ENCODE assay signal across 12 cellular contexts in genomic region chr17:72270530-72270929, GRCh38.
DNase-seq lines count a peak whose midpoint lies in the region; ATAC-seq and TF ChIP-seq lines count a peak whose summit lies in the region.
"Had no signal": no experiment of that assay in that cellular context is flagged by ENCODE, and none has a peak within 500 bp of the region (broad histone marks: within the 10 kb centered on the region; RNA-seq: fewer than 3 reads in every experiment).

No MANE protein-coding gene starts in this region.

- in situ Hi-C loops in KBM-7 (cut with MboI; ENCODE audit: low pct_unique_long_range_greater_than_20kb, low sequenced_read_pairs) = no loop called here

- H3K36me3 ChIP-seq in OCI-LY7 (ENCODE audit: insufficient read depth, low read length) = no peaks in the 10 kb centered on the region
- H3K36me3 ChIP-seq: gastroesophageal sphincter had no signal

- no peak overlapping the region for H3K27ac ChIP-seq in OCI-LY7 (ENCODE audit: low read depth, low read length, poor library complexity, severe bottlenecking)
- H3K27ac ChIP-seq: body of pancreas, gastroesophageal sphincter had no signal

- peak; percentile 96 for ATAC-seq in sciatic nerve
- ATAC-seq: body of pancreas, gastroesophageal sphincter, K562 had no signal

- intact Hi-C loops in sciatic nerve (cut with DNase I) = no loop called here
- intact Hi-C loops in OCI-LY7 (cut with micrococcal nuclease; ENCODE audit: unreplicated experiment) = no loop called here

- DNase-seq in GOT3 (lab: John Stamatoyannopoulos, UW) = peak; percentile 12
- DNase-seq in NCI-H2196 treated with DMSO at 0.1 percent for 48 hours (lab: John Stamatoyannopoulos, UW; ENCODE audit: unreplicated experiment) = peak; percentile 52
- DNase-seq in cardiac fibroblast (ENCODE audit: low read depth in 2 of 2) = peak; percentile 6 to 72
- DNase-seq in sciatic nerve (ENCODE audit: low spot score) = peak; percentile 90
- DNase-seq in H4 (ENCODE audit: low spot score) = no peak
- no peak for DNase-seq in stimulated activated CD4-positive, alpha-beta T cell treated with anti-CD3 and anti-CD28 coated beads, Interleukin-2, amount 100 ng/mL, for 48 hours
- no peak for DNase-seq in OCI-LY7 (ENCODE audit: low spot score)
- DNase-seq in KBM-7 = no peak
- DNase-seq: activated CD8-positive, alpha-beta memory T cell treated with anti-CD3 and anti-CD28 coated beads for 24 hours had no signal

- H3K4me2 ChIP-seq in OCI-LY7 (ENCODE audit: low read length) = no peak overlapping the region

- POLR2A ChIA-PET in OCI-LY7 (lab: Charles Lee) = interaction anchor here (1.1 kb wide), 1 partner anchor 27 kb away, joined by 3 read pairs; no protein-coding TSS in a partner anchor

- no TSS peak for BruUV-seq in OCI-LY7 (replicated peaks; lab: Mats Ljungman, UMichigan)

- H3K9me3 ChIP-seq in OCI-LY7 (ENCODE audit: low read length) = no peaks in the 10 kb centered on the region
- H3K9me3 ChIP-seq: body of pancreas had no signal

- no peaks in the 10 kb centered on the region for H3K9me2 ChIP-seq in OCI-LY7 (ENCODE audit: insufficient read depth, low read length)

- H3K4me3 ChIP-seq in cardiac fibroblast (replicated peaks in 1 of 2; ENCODE audit: low read depth in 2 of 2, low read length in 2 of 2) (no peak overlapping the region), OCI-LY7 (ENCODE audit: low read depth, low read length, poor library complexity, severe bottlenecking) (no peak overlapping the region)
- H3K4me3 ChIP-seq: body of pancreas, gastroesophageal sphincter, K562 had no signal

- no peaks in the 10 kb centered on the region for H3K4me1 ChIP-seq in OCI-LY7 (ENCODE audit: insufficient read depth, low read length, poor library complexity, severe bottlenecking)
- H3K4me1 ChIP-seq: body of pancreas, gastroesophageal sphincter had no signal

- TF ChIP-seq CTCF in cardiac fibroblast (IDR thresholded peaks at IDR 0.05; ENCODE audit: low read depth, low read length) (no peak), OCI-LY7 (conservative IDR thresholded peaks at IDR 0.05; ENCODE audit: low read length) (no peak)

- CTCF ChIA-PET in OCI-LY7 (lab: Charles Lee; ENCODE audit: unreplicated experiment) = no interaction called here

- no peaks in the 10 kb centered on the region for H4K20me1 ChIP-seq in OCI-LY7 (ENCODE audit: insufficient read depth, low read length)

- H3K79me2 ChIP-seq in OCI-LY7 (ENCODE audit: insufficient read depth, low read depth, low read length) = no peaks in the 10 kb centered on the region

- H2AFZ ChIP-seq in OCI-LY7 (ENCODE audit: low read length) = no peak overlapping the region

Comparison
In these comparisons a context has a peak if more than half of its experiments do, and no peak if none do; other contexts are left out.
1. DNase-seq: peak in GOT3 (single experiment), NCI-H2196 treated with DMSO at 0.1 percent for 48 hours (single experiment), cardiac fibroblast (2 of 2) and sciatic nerve (single experiment); none in H4 (single experiment), stimulated activated CD4-positive, alpha-beta T cell treated with anti-CD3 and anti-CD28 coated beads, Interleukin-2, amount 100 ng/mL, for 48 hours (0 of 2), OCI-LY7 (single experiment) and KBM-7 (single experiment).